Comparison of ENCODE assay signal across 10 cellular contexts in genomic region chr6:112330071-112330876, GRCh38. TPM values are rescaled to one million over a fixed set of nuclear protein-coding genes. Genes with fewer than 3 reads are reported as not detected.
DNase-seq lines count a peak whose midpoint lies in the region; ATAC-seq and TF ChIP-seq lines count a peak whose summit lies in the region.
"Had no signal": no experiment of that assay in that cellular context is flagged by ENCODE, and none has a peak within 500 bp of the region (broad histone marks: within the 10 kb centered on the region; RNA-seq: fewer than 3 reads in every experiment).

No MANE protein-coding gene starts in this region.

- H3K36me3 Mint-ChIP-seq in chondrocyte (ENCODE audit: low read depth) (peaks cover 4% of the 10 kb centered on the region), neural crest cell (ENCODE audit: low read depth) (peaks cover 26% of the 10 kb centered on the region)

- H3K4me1 Mint-ChIP-seq in chondrocyte (ENCODE audit: low read depth) (peaks cover 39% of the 10 kb centered on the region), neural crest cell (peaks cover 45% of the 10 kb centered on the region)
- H3K4me1 Mint-ChIP-seq: activated CD4-positive, alpha-beta T cell treated with anti-CD3 and anti-CD28 coated beads, Interleukin-2, amount 10 ng/mL, durations not matched to agents 24 days and 14 days; activated naive CD8-positive, alpha-beta T cell treated with anti-CD3 and anti-CD28 coated beads, Interleukin-2, amount 50 U/mL, for 24 hours had no signal

- peaks cover 2% of the 10 kb centered on the region for H3K27me3 Mint-ChIP-seq in chondrocyte (ENCODE audit: low read depth)
- no peaks in the 10 kb centered on the region for H3K27me3 Mint-ChIP-seq in neural crest cell (ENCODE audit: low read depth)

- ATAC-seq in GM19395 (IDR thresholded peaks at IDR 0.05; ENCODE audit: unreplicated experiment) = no peak
- ATAC-seq: activated naive CD8-positive, alpha-beta T cell treated with anti-CD3 and anti-CD28 coated beads, Interleukin-2, amount 50 U/mL, for 24 hours had no signal

- H3K4me3 Mint-ChIP-seq in chondrocyte (ENCODE audit: unreplicated experiment) = no peak overlapping the region
- no peak overlapping the region for H3K4me3 Mint-ChIP-seq in neural crest cell
- H3K4me3 Mint-ChIP-seq: activated CD4-positive, alpha-beta T cell treated with anti-CD3 and anti-CD28 coated beads, Interleukin-2, amount 10 ng/mL, durations not matched to agents 24 days and 14 days; activated naive CD8-positive, alpha-beta T cell treated with anti-CD3 and anti-CD28 coated beads, Interleukin-2, amount 50 U/mL, for 24 hours had no signal

- TF ChIP-seq CTCF in chondrocyte (IDR thresholded peaks at IDR 0.05) (peak; percentile 72), neural crest cell (conservative IDR thresholded peaks at IDR 0.05) (no peak)

- H3K27ac Mint-ChIP-seq in chondrocyte (ENCODE audit: unreplicated experiment) (peak overlapping the region; percentile 77), neural crest cell (ENCODE audit: unreplicated experiment) (peak overlapping the region; percentile 65)
- H3K27ac Mint-ChIP-seq: activated CD4-positive, alpha-beta T cell treated with anti-CD3 and anti-CD28 coated beads, Interleukin-2, amount 10 ng/mL, durations not matched to agents 24 days and 14 days; activated naive CD8-positive, alpha-beta T cell treated with anti-CD3 and anti-CD28 coated beads, Interleukin-2, amount 50 U/mL, for 24 hours had no signal

- peak; percentile 44 for DNase-seq in DMS 273 (lab: John Stamatoyannopoulos, UW; ENCODE audit: unreplicated experiment)
- peak; percentile 61 for DNase-seq in NCI-H1105 (lab: John Stamatoyannopoulos, UW)
- DNase-seq in chondrocyte (ENCODE audit: low spot score) = no peak
- no peak for DNase-seq in neural crest cell (ENCODE audit: low read depth, low spot score)
- no peak for DNase-seq in Kasumi-1 (lab: John Stamatoyannopoulos, UW)
- DNase-seq in KBM-7 = no peak
- DNase-seq in NK-92 (lab: John Stamatoyannopoulos, UW; ENCODE audit: unreplicated experiment) = no peak
- DNase-seq: activated CD4-positive, alpha-beta T cell treated with anti-CD3 and anti-CD28 coated beads, Interleukin-2, amount 10 ng/mL, durations not matched to agents 24 days and 14 days; activated naive CD8-positive, alpha-beta T cell treated with anti-CD3 and anti-CD28 coated beads, Interleukin-2, amount 50 U/mL, for 24 hours had no signal

- peaks cover 11% of the 10 kb centered on the region for H3K9me3 Mint-ChIP-seq in chondrocyte (ENCODE audit: low read depth)
- peaks cover 21% of the 10 kb centered on the region for H3K9me3 Mint-ChIP-seq in neural crest cell
- H3K9me3 Mint-ChIP-seq: activated CD4-positive, alpha-beta T cell treated with anti-CD3 and anti-CD28 coated beads, Interleukin-2, amount 10 ng/mL, durations not matched to agents 24 days and 14 days had no signal

- in situ Hi-C loops in KBM-7 (cut with MboI; ENCODE audit: low pct_unique_long_range_greater_than_20kb, low sequenced_read_pairs) = no loop called here

RNA-seq across cellular contexts. Expression of gene RFPL4B, which starts 16.9 kb away (rescaled TPM):
- total RNA-seq in chondrocyte (not detected in 3 replicates), neural crest cell (not detected in 2 replicates)
- total RNA-seq: activated CD4-positive, alpha-beta T cell treated with anti-CD3 and anti-CD28 coated beads, Interleukin-2, amount 10 ng/mL, durations not matched to agents 24 days and 14 days had no signal

Comparison
In these comparisons a context has a peak if more than half of its experiments do, and no peak if none do; other contexts are left out.
1. DNase-seq: peak in DMS 273 (single experiment) and NCI-H1105 (single experiment); none in chondrocyte (single experiment), neural crest cell (single experiment), Kasumi-1 (0 of 2), KBM-7 (single experiment) and NK-92 (single experiment).